ENCODE assay signal across 21 cellular contexts in genomic region chr3:128266453-128266852, GRCh38.
DNase-seq lines count a peak whose midpoint lies in the region; ATAC-seq, FAIRE-seq and TF ChIP-seq lines count a peak whose summit lies in the region.
"Had no signal": no experiment of that assay in that cellular context is flagged by ENCODE, and none has a peak within 500 bp of the region (broad histone marks: within the 10 kb centered on the region; RNA-seq: fewer than 3 reads in every experiment).

No MANE protein-coding gene starts in this region.

- BruUV-seq in K562 (replicated peaks; lab: Mats Ljungman, UMichigan), result no TSS peak

- CTCF ChIA-PET in K562 (lab: Yijun Ruan, JAX; ENCODE audit: low intra/inter-chr PET ratio), result no interaction called here

- intact Hi-C loops in K562 (cut with micrococcal nuclease), result no loop called here

- TF ChIP-seq POLR2A in K562 (conservative IDR thresholded peaks at IDR 0.05) (no peak), upper lobe of left lung (IDR thresholded peaks at IDR 0.05) (no peak)

- TF ChIP-seq EP300 in K562 (IDR thresholded peaks at IDR 0.05; ENCODE audit: low read length) (no peak), upper lobe of left lung (IDR thresholded peaks at IDR 0.05) (no peak)

- H3K27me3 ChIP-seq in K562 (ENCODE audit: control insufficient read depth in 2 of 2, insufficient read depth in 2 of 2, low read length in 2 of 2) (no peaks in the 10 kb centered on the region), upper lobe of left lung (no peaks in the 10 kb centered on the region)
- H3K27me3 ChIP-seq: vagina had no signal

- H2AFZ ChIP-seq in K562 (ENCODE audit: low read depth, low read length), result no peak overlapping the region

- FAIRE-seq in K562 (lab: Jason Lieb, UNC), result no peak

- no peaks in the 10 kb centered on the region for H3K9me3 ChIP-seq in K562 (replicated peaks; ENCODE audit: control insufficient read depth, insufficient read depth, low read depth, low read length)
- H3K9me3 ChIP-seq in upper lobe of left lung, result no peaks in the 10 kb centered on the region
- H3K9me3 ChIP-seq: prostate gland, vagina had no signal

- H3K4me3 ChIP-seq in K562 (no peak overlapping the region), upper lobe of left lung (no peak overlapping the region)
- H3K4me3 ChIP-seq: prostate gland, vagina had no signal

- in situ Hi-C loops in K562 (cut with MboI), result no loop called here

- no peaks in the 10 kb centered on the region for H3K79me2 ChIP-seq in K562 (ENCODE audit: control insufficient read depth, insufficient read depth, low read length)

- DNase-seq in NCI-H82 (lab: John Stamatoyannopoulos, UW) (peak; percentile 13), NCI-H82 treated with DMSO at 0.1 percent for 48 hours (lab: John Stamatoyannopoulos, UW; ENCODE audit: unreplicated experiment) (no peak), NCI-H1092 (lab: John Stamatoyannopoulos, UW) (peak; percentile 39), K562 (ENCODE audit: extremely low read depth in 1 of 4, low spot score in 3 of 4) (peak; percentile 17 to 46 (median 32)), renal cortical epithelial cell (ENCODE audit: low read depth) (peak; percentile 20), upper lobe of left lung (no peak)
- DNase-seq in activated CD4-positive, alpha-beta T cell treated with anti-CD3 and anti-CD28 coated beads, Interleukin-2, amount 50 U/mL, for 48 hours, result no peak
- DNase-seq: activated CD4-positive, alpha-beta T cell treated with anti-CD3 and anti-CD28 coated beads for 1 hour; activated naive CD8-positive, alpha-beta T cell treated with anti-CD3 and anti-CD28 coated beads, Interleukin-2, amount 10 ng/mL, durations not matched to agents 7 days and 5 days; cortex of kidney; foreskin melanocyte; HFFc6; Karpas-422; NCI-H1417; stimulated activated CD4-positive, alpha-beta T cell treated with anti-CD3 and anti-CD28 coated beads, Interleukin-4, amount 100 ng/mL, for 4 hours; SW 1271 had no signal

- no peak overlapping the region for H3K27ac ChIP-seq in K562 (ENCODE audit: extremely low read depth, low read depth, low read length)
- no peak overlapping the region for H3K27ac ChIP-seq in upper lobe of left lung
- H3K27ac ChIP-seq: C4-2B, epithelial cell of prostate, prostate gland, vagina had no signal

- H3K4me2 ChIP-seq in K562 (ENCODE audit: insufficient read depth, low read length), result no peak overlapping the region

- H3K9me1 ChIP-seq in K562 (ENCODE audit: control insufficient read depth, insufficient read depth, low read length), result no peaks in the 10 kb centered on the region

- TF ChIP-seq RAD21 in K562 (CRISPR knock-in tag; conservative IDR thresholded peaks at IDR 0.05 in 1 of 2, IDR thresholded peaks at IDR 0.05 in 1 of 2), result no peak

- ATAC-seq in K562, result no peak
- ATAC-seq in HG02885 (IDR thresholded peaks at IDR 0.05; ENCODE audit: poor library complexity, unreplicated experiment), result no peak
- ATAC-seq in upper lobe of left lung (ENCODE audit: low FRiP score in 2 of 2), result no peak

- TF ChIP-seq CTCF in K562 (IDR thresholded peaks at IDR 0.05 in 2 of 3, conservative IDR thresholded peaks at IDR 0.05 in 1 of 3; ENCODE audit: insufficient read depth in 2 of 3, low read depth in 1 of 3, low read length in 3 of 3) (no peak), upper lobe of left lung (IDR thresholded peaks at IDR 0.05) (no peak)

- H3K36me3 ChIP-seq in K562 (ENCODE audit: control insufficient read depth, insufficient read depth, low read length) (peaks cover 4% of the 10 kb centered on the region; the same call in 1 of the 3 replicates), upper lobe of left lung (peaks cover 0 to 20% (median 11%) of the 10 kb centered on the region in 4 donors)

- POLR2A ChIA-PET in K562 (lab: Yijun Ruan, JAX), result no interaction called here

- no peak overlapping the region for H3K9ac ChIP-seq in K562 (ENCODE audit: insufficient read depth in 1 of 2, low read depth in 2 of 2, low read length in 2 of 2)

- no peaks in the 10 kb centered on the region for H4K20me1 ChIP-seq in K562 (replicated peaks; ENCODE audit: control insufficient read depth, insufficient read depth, low read length)

- peaks cover 0 to 9% of the 10 kb centered on the region in 2 experiments; a peak in 2 of 5 replicates for H3K4me1 ChIP-seq in K562 (replicated peaks in 1 of 2; ENCODE audit: control insufficient read depth in 2 of 2, insufficient read depth in 2 of 2, low read length in 2 of 2)
- peaks cover 0 to 3% (median 0%) of the 10 kb centered on the region in 4 donors for H3K4me1 ChIP-seq in upper lobe of left lung
- H3K4me1 ChIP-seq: prostate gland, vagina had no signal

- WGBS in K562 (ENCODE audit: insufficient coverage, low coverage, missing lambda C conversion rate), result 33% methylated on average over 1 of the region's 1 CpG
- 38 to 44% methylated on average over 1 of the region's 1 CpG for WGBS in upper lobe of left lung, 2 donors

TF ChIP-seq in K562, 482 proteins besides CTCF, POLR2A, EP300 and RAD21:
- TF ChIP-seq NFIC (IDR thresholded peaks at IDR 0.05), result peak; percentile 36
- TF ChIP-seq SRSF7 (optimal IDR thresholded peaks at IDR 0.05; ENCODE audit: low read depth, low read length), result no peak

Comparison
In these comparisons a context has a peak if more than half of its experiments do, and no peak if none do; other contexts are left out.
1. DNase-seq: peak in NCI-H82 (single experiment), NCI-H1092 (single experiment), K562 (4 of 4) and renal cortical epithelial cell (single experiment); none in NCI-H82 treated with DMSO at 0.1 percent for 48 hours (single experiment), activated CD4-positive, alpha-beta T cell treated with anti-CD3 and anti-CD28 coated beads, Interleukin-2, amount 50 U/mL, for 48 hours (0 of 2) and upper lobe of left lung (0 of 2).